Comparison of ENCODE assay signal across 9 cellular contexts in genomic region chr9:35526087-35526801, GRCh38. TPM values are rescaled to one million over a fixed set of nuclear protein-coding genes. Genes with fewer than 3 reads are reported as not detected.
DNase-seq lines count a peak whose midpoint lies in the region; ATAC-seq and TF ChIP-seq lines count a peak whose summit lies in the region.
"Had no signal": no experiment of that assay in that cellular context is flagged by ENCODE, and none has a peak within 500 bp of the region (broad histone marks: within the 10 kb centered on the region; RNA-seq: fewer than 3 reads in every experiment).

No MANE protein-coding gene starts in this region.

- no peaks in the 10 kb centered on the region for H3K9me3 ChIP-seq in SK-N-MC (ENCODE audit: low read depth, low read length)
- no peaks in the 10 kb centered on the region for H3K9me3 ChIP-seq in heart left ventricle
- no peaks in the 10 kb centered on the region for H3K9me3 ChIP-seq in skeletal muscle satellite cell (replicated peaks; ENCODE audit: low read length)

- H3K4me1 ChIP-seq in heart left ventricle (peaks cover 0 to 55% (median 35%) of the 10 kb centered on the region in 12 donors), skeletal muscle satellite cell (ENCODE audit: control insufficient read depth, insufficient read depth, low read length) (peaks cover 54% of the 10 kb centered on the region)

- H3K27me3 ChIP-seq in heart left ventricle, result no peaks in the 10 kb centered on the region
- H3K27me3 ChIP-seq in skeletal muscle satellite cell (ENCODE audit: control insufficient read depth, insufficient read depth, low read length), result no peaks in the 10 kb centered on the region

- TF ChIP-seq CTCF in heart left ventricle (IDR thresholded peaks at IDR 0.05), result no peak

- peak overlapping the region; percentile 71 for H3K9ac ChIP-seq in SK-N-MC (ENCODE audit: insufficient read length)
- H3K9ac ChIP-seq in skeletal muscle satellite cell (ENCODE audit: low read depth, low read length), result peak overlapping the region; percentile 26

- no peak for TF ChIP-seq POLR2A in heart left ventricle (IDR thresholded peaks at IDR 0.05)

- 43 to 55% (median 47%) methylated on average over 1 of the region's 1 CpG for WGBS in heart left ventricle, 4 donors

- peak overlapping the region; percentile 88 for H3K27ac ChIP-seq in SK-N-MC
- peak overlapping the region in 8 of 12 donors; percentile 2 to 76 (median 44) for H3K27ac ChIP-seq in heart left ventricle

- H3K4me2 ChIP-seq in skeletal muscle satellite cell (ENCODE audit: low read length), result peak overlapping the region; percentile 17

- DNase-seq in H4 (ENCODE audit: low spot score) (peak; percentile 30), SK-N-MC (ENCODE audit: low read depth, low spot score) (peak; percentile 77), heart left ventricle (no peak), superior temporal gyrus (ENCODE audit: extremely low spot score) (no peak), foreskin melanocyte (no peak), NCI-H524 (lab: John Stamatoyannopoulos, UW) (no peak)
- DNase-seq: stimulated activated CD4-positive, alpha-beta T cell treated with anti-CD3 and anti-CD28 coated beads, Interleukin-4, amount 100 ng/mL, for 4 hours had no signal

- intact Hi-C loops in heart left ventricle (cut with DNase I), result no loop called here

- H3K36me3 ChIP-seq in SK-N-MC (ENCODE audit: insufficient read depth, low read length) (no peaks in the 10 kb centered on the region), heart left ventricle (peaks cover 0 to 6% (median 0%) of the 10 kb centered on the region in 9 donors), skeletal muscle satellite cell (ENCODE audit: insufficient read depth, low read length) (peaks cover 11% of the 10 kb centered on the region)

- ATAC-seq in heart left ventricle (peak in 3 of 4 donors; percentile 27 to 63 (median 46)), HG03280 (IDR thresholded peaks at IDR 0.05; ENCODE audit: unreplicated experiment) (no peak)

- peak overlapping the region; percentile 61 for H3K4me3 ChIP-seq in SK-N-MC
- no peak overlapping the region for H3K4me3 ChIP-seq in heart left ventricle
- H3K4me3 ChIP-seq in skeletal muscle satellite cell (ENCODE audit: low read length), result no peak overlapping the region

RNA-seq across cellular contexts. Expression of gene RUSC2, which starts 36.3 kb away (rescaled TPM):
- total RNA-seq in H4 (2014; rRNA removed; shearing (Covaris generic)), result 6.2 and 8.7 TPM in 2 replicates
- 10 to 100 TPM; 23.0 to 56.1 (median 30.5) TPM for total RNA-seq in heart left ventricle
- 10 to 100 TPM; 23.8 to 38.0 TPM for polyA plus RNA-seq in heart left ventricle
- total RNA-seq in skeletal muscle satellite cell (2012; rRNA removed), result 19.5 and 22.5 TPM in 2 replicates

Comparison
In these comparisons a context has a peak if more than half of its experiments do, and no peak if none do; other contexts are left out.
1. DNase-seq: peak in H4 (single experiment) and SK-N-MC (single experiment); none in heart left ventricle (0 of 5), superior temporal gyrus (single experiment), foreskin melanocyte (single experiment) and NCI-H524 (0 of 2).